11 cellular contexts compared by ENCODE assay signal in genomic region chr17:2191785-2192184, GRCh38.
DNase-seq lines count a peak whose midpoint lies in the region; ATAC-seq, FAIRE-seq and TF ChIP-seq lines count a peak whose summit lies in the region.
"Had no signal": no experiment of that assay in that cellular context is flagged by ENCODE, and none has a peak within 500 bp of the region (broad histone marks: within the 10 kb centered on the region; RNA-seq: fewer than 3 reads in every experiment).

No MANE protein-coding gene starts in this region.

- peaks cover 49% of the 10 kb centered on the region for H3K4me1 ChIP-seq in DND-41 (ENCODE audit: insufficient read depth, low read length)
- peaks cover 52% of the 10 kb centered on the region for H3K4me1 ChIP-seq in SJSA1 (replicated peaks)
- H3K4me1 ChIP-seq in esophagus (ENCODE audit: control insufficient read depth in 2 of 2, insufficient read depth in 2 of 2, low read length in 1 of 2): peaks cover 9 to 23% of the 10 kb centered on the region in 2 donors
- H3K4me1 ChIP-seq: Caco-2 had no signal

- H3K79me2 ChIP-seq in DND-41 (ENCODE audit: insufficient read depth, low read length): peaks cover 11% of the 10 kb centered on the region

- H4K20me1 ChIP-seq in DND-41 (ENCODE audit: insufficient read depth, low read length): peaks cover 15% of the 10 kb centered on the region; the same call in 1 of the 2 replicates

- no peak for ATAC-seq in DND-41 (ENCODE audit: insufficient read depth, low read depth)

- no peaks in the 10 kb centered on the region for H3K9me3 ChIP-seq in DND-41 (ENCODE audit: insufficient read depth, low read length, severe bottlenecking)
- no peaks in the 10 kb centered on the region for H3K9me3 ChIP-seq in SJSA1 (replicated peaks)
- no peaks in the 10 kb centered on the region for H3K9me3 ChIP-seq in esophagus (ENCODE audit: control insufficient read depth in 2 of 2, insufficient read depth in 1 of 2, low read depth in 1 of 2, low read length in 1 of 2)
- H3K9me3 ChIP-seq: Caco-2 had no signal

- peak overlapping the region in 1 of 2 experiments; percentile 8; a peak in 1 of 4 replicates for H3K4me3 ChIP-seq in DND-41 (ENCODE audit: low read depth in 1 of 2, low read length in 2 of 2)
- H3K4me3 ChIP-seq in SJSA1: no peak overlapping the region
- H3K4me3 ChIP-seq in esophagus (ENCODE audit: low read depth in 1 of 2, low read length in 2 of 2): no peak overlapping the region

- no peak for FAIRE-seq in RCC 7860 (lab: Jason Lieb, UNC)

- peaks cover 45% of the 10 kb centered on the region for H3K36me3 ChIP-seq in DND-41 (ENCODE audit: insufficient read depth, low read length)
- peaks cover 15% of the 10 kb centered on the region; the same call in 1 of the 2 replicates for H3K36me3 ChIP-seq in SJSA1
- H3K36me3 ChIP-seq in esophagus (ENCODE audit: control insufficient read depth in 2 of 2, insufficient read depth in 2 of 2, low read length in 1 of 2): peaks cover 0 to 4% of the 10 kb centered on the region in 2 donors

- no peak for TF ChIP-seq CTCF in DND-41 (IDR thresholded peaks at IDR 0.05; ENCODE audit: borderline replicate concordance, extremely low read depth, low read length, poor library complexity, severe bottlenecking)

- H3K27ac ChIP-seq in DND-41 (ENCODE audit: low read length) (peak overlapping the region; percentile 84), SJSA1 (peak overlapping the region; percentile 67), esophagus (ENCODE audit: low read depth in 2 of 2, low read length in 1 of 2) (peak overlapping the region; percentile 14 to 86)

- H3K27me3 ChIP-seq in DND-41 (ENCODE audit: insufficient read depth, low read length, poor library complexity): no peaks in the 10 kb centered on the region
- H3K27me3 ChIP-seq in SJSA1 (replicated peaks): no peaks in the 10 kb centered on the region
- no peaks in the 10 kb centered on the region for H3K27me3 ChIP-seq in esophagus (ENCODE audit: control insufficient read depth in 1 of 2, insufficient read depth in 2 of 2, low read length in 2 of 2)

- H3K9ac ChIP-seq in DND-41 (ENCODE audit: low read depth, low read length): peak overlapping the region; percentile 31

- peak overlapping the region; percentile 51 for H3K4me2 ChIP-seq in DND-41 (ENCODE audit: insufficient read depth, low read length)

- DNase-seq in DND-41 (no peak), SJSA1 (ENCODE audit: low read depth in 1 of 2, low spot score in 2 of 2) (no peak), pulmonary artery endothelial cell (ENCODE audit: low read depth, low spot score) (peak; percentile 65), NCI-H446 (lab: John Stamatoyannopoulos, UW) (no peak), HK-2 (ENCODE audit: unreplicated experiment) (no peak), Ammon's horn (ENCODE audit: low spot score) (no peak), RCC 7860 (ENCODE audit: low spot score) (no peak)
- DNase-seq: Caco-2, NCI-H1436, posterior cingulate gyrus had no signal

- no peak overlapping the region for H2AFZ ChIP-seq in DND-41 (ENCODE audit: low read depth, low read length)

- WGBS in esophagus, 2 donors: 78 to 79% methylated on average over 9 of the region's 9 CpGs
